In the genomic region with DNA sequence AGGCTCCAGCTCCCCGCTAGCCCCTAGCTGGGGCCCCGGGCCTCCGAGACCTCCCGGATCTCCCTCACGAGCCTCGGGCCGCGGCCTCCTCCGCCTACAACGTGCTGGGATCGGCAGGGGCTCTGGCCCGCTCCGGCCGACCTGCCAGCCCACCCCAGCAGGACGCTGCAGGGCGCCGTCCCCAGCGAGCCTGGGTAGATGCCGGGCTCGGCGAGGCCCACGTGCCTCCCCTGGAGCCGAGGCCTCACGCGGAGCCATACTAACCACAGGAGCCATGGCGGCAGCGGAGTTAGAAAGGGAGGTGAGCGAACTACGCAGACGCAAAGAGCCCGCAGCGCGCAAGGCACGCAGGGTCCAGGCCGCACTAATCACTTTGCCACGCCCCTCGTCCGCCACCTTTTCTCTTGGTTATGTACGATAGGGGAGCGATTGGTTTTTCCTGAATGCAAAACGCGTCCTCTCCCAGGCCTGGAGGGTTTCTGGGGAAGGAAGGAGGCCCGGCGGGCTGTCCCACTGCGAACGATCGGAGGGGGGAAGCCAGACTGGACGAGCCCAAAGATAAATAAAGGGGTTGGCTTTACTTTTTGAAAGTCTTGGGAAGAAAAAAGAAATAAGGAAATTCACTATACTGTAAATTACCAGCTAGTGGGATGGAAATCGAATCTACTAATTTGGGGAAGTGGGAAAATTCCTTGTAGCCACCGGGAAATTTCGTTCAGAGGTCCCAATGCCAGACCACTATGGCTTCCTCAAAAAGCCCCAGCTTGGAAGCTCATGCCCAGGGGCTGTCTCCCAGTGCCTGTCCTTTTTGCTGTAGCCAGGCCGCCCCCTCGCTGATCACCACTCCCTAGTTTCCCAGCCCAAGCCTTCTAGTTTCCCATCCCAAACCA, we compare ENCODE assay signal across 8 cellular contexts. TPM values are rescaled to one million over a fixed set of nuclear protein-coding genes. Genes with fewer than 3 reads are reported as not detected.
DNase-seq lines count a peak whose midpoint lies in the region; ATAC-seq, FAIRE-seq and TF ChIP-seq lines count a peak whose summit lies in the region.

A gene (minus strand): TSS at position 298 of the 890 bp plus-strand sequence. CDS start 22 bp downstream, at position 276.

- POLR2A ChIA-PET in H1 (lab: Charles Lee; ENCODE audit: partially characterized antibody): interaction anchor here (0.7 to 4.9 kb wide), 15 partner anchors 8 to 402 kb away, joined by 3 to 65 read pairs (median 5); a partner anchor contains a TSS

- H3K4me1 Mint-ChIP-seq in activated CD8-positive, alpha-beta memory T cell treated with anti-CD3 and anti-CD28 coated beads, Interleukin-2, amount 10 ng/mL, durations not matched to agents 7 days and 5 days: peaks cover 38% of the 10 kb centered on the region
- peaks cover 27% of the 10 kb centered on the region for H3K4me1 Mint-ChIP-seq in memory B cell

- peak; percentile 44 to 89 for TF ChIP-seq POLR2A in H1 (IDR thresholded peaks at IDR 0.05; ENCODE audit: control extremely low read depth in 1 of 2, low read depth in 2 of 2, low read length in 2 of 2)

- TF ChIP-seq EP300 in H1 (IDR thresholded peaks at IDR 0.05; ENCODE audit: borderline replicate concordance in 1 of 2, low read depth in 2 of 2, low read length in 2 of 2): peak in 1 of 2 experiments; percentile 99; a peak in 2 of 3 replicates

- H3K23ac ChIP-seq in H1 (ENCODE audit: insufficient read length): no peak within 1 kb of the TSS

- 2% methylated on average over 53 of the region's 53 CpGs; no CpG with 5 or more reads in 1 of the 2 experiments for WGBS in H1 (ENCODE audit: extremely low coverage in 1 of 2, insufficient coverage in 1 of 2, insufficient read length in 1 of 2, insufficient replicate concordance in 2 of 2, low coverage in 1 of 2, low lambda C conversion rate in 2 of 2, missing lambda C conversion rate in 1 of 2), 2 experiments

- H3K14ac ChIP-seq in H1 (ENCODE audit: insufficient read length): no peak within 1 kb of the TSS

- H3K23me2 ChIP-seq in H1 (ENCODE audit: low read depth, low read length): peaks cover 10% of the 10 kb centered on the region

- peaks cover 29 to 53% of the 10 kb centered on the region in 2 experiments for H3K79me2 ChIP-seq in H1 (ENCODE audit: control insufficient read depth in 1 of 2, insufficient read depth in 2 of 2, low read length in 2 of 2)

- peak within 1 kb of the TSS; percentile 99 for H3K4ac ChIP-seq in H1 (replicated peaks; ENCODE audit: insufficient read length, low read depth, low read length)

- H2BK5ac ChIP-seq in H1 (ENCODE audit: low read depth, low read length): peak within 1 kb of the TSS; percentile 91

- H3K9me3 ChIP-seq in NT2/D1 (ENCODE audit: insufficient read depth, low read length) (no peaks in the 10 kb centered on the region), H1 (ENCODE audit: insufficient read depth in 2 of 2, low read depth in 1 of 2, low read length in 1 of 2) (no peaks in the 10 kb centered on the region)

- H3K9ac ChIP-seq in NT2/D1 (ENCODE audit: insufficient read length, low read depth) (peak within 1 kb of the TSS; percentile 89), H1 (replicated peaks in 1 of 4; ENCODE audit: extremely low read depth in 1 of 4, low read depth in 3 of 4, low read length in 3 of 4) (peak within 1 kb of the TSS; percentile 94 to 99 (median 96))

- H3K27ac Mint-ChIP-seq in activated CD8-positive, alpha-beta memory T cell treated with anti-CD3 and anti-CD28 coated beads, Interleukin-2, amount 10 ng/mL, durations not matched to agents 7 days and 5 days: peak within 1 kb of the TSS; percentile 80
- H3K27ac Mint-ChIP-seq in memory B cell: peak within 1 kb of the TSS; percentile 95

- H3K36me3 ChIP-seq in NT2/D1 (ENCODE audit: insufficient read depth, insufficient read length, low read length): peaks cover 20% of the 10 kb centered on the region
- peaks cover 7 to 35% (median 23%) of the 10 kb centered on the region in 4 experiments for H3K36me3 ChIP-seq in H1 (ENCODE audit: control insufficient read depth in 2 of 4, insufficient read depth in 4 of 4, low read length in 3 of 4)

- no peaks in the 10 kb centered on the region for H3K27me3 Mint-ChIP-seq in activated CD8-positive, alpha-beta memory T cell treated with anti-CD3 and anti-CD28 coated beads, Interleukin-2, amount 10 ng/mL, durations not matched to agents 7 days and 5 days
- H3K27me3 Mint-ChIP-seq in memory B cell: peaks cover 1% of the 10 kb centered on the region

- peak within 1 kb of the TSS; percentile 83 for H2AFZ ChIP-seq in H1 (ENCODE audit: low read length)

- ATAC-seq in GM21381 (IDR thresholded peaks at IDR 0.05; ENCODE audit: unreplicated experiment): peak; percentile 96
- ATAC-seq in activated CD8-positive, alpha-beta memory T cell treated with anti-CD3 and anti-CD28 coated beads, Interleukin-2, amount 10 ng/mL, durations not matched to agents 7 days and 5 days: peak; percentile 97
- peak; percentile 95 for ATAC-seq in memory B cell (ENCODE audit: low read depth)

- peak within 1 kb of the TSS; percentile 64 for H2BK12ac ChIP-seq in H1 (ENCODE audit: low read depth, low read length)

- H2BK120ac ChIP-seq in H1 (replicated peaks; ENCODE audit: low read depth, low read length): peak within 1 kb of the TSS; percentile 91

- H4K20me1 ChIP-seq in H1 (replicated peaks in 1 of 2; ENCODE audit: control insufficient read depth in 1 of 2, insufficient read depth in 2 of 2, low read length in 2 of 2): peaks cover 5 to 7% of the 10 kb centered on the region in 2 experiments

- no peaks in the 10 kb centered on the region for H3K4me1 ChIP-seq in NT2/D1 (ENCODE audit: insufficient read depth, insufficient read length)
- peaks cover 6 to 13% (median 8%) of the 10 kb centered on the region in 4 experiments; a peak in 6 of 7 replicates for H3K4me1 ChIP-seq in H1 (replicated peaks in 1 of 4; ENCODE audit: control insufficient read depth in 3 of 4, insufficient read depth in 4 of 4, low read length in 3 of 4)

- no peak; a peak in 1 of 4 replicates for TF ChIP-seq CTCF in H1 (IDR thresholded peaks at IDR 0.05; ENCODE audit: control extremely low read depth in 1 of 3, insufficient read depth in 1 of 3, low read depth in 1 of 3, low read length in 3 of 3)

- H3K56ac ChIP-seq in H1 (replicated peaks; ENCODE audit: insufficient read length, low read depth, low read length): peak within 1 kb of the TSS; percentile 87

- peak within 1 kb of the TSS; percentile 97; the same call in 1 of the 2 replicates for H4K8ac ChIP-seq in H1 (ENCODE audit: extremely low read depth, insufficient read depth, low read length)

- H3K4me3 Mint-ChIP-seq in activated CD8-positive, alpha-beta memory T cell treated with anti-CD3 and anti-CD28 coated beads, Interleukin-2, amount 10 ng/mL, durations not matched to agents 7 days and 5 days: peak within 1 kb of the TSS; percentile 90
- peak within 1 kb of the TSS; percentile 95 for H3K4me3 Mint-ChIP-seq in memory B cell

- peak; percentile 90 for FAIRE-seq in H1 (lab: Jason Lieb, UNC)

- peak within 1 kb of the TSS; percentile 32; the same call in 1 of the 2 replicates for H2AK5ac ChIP-seq in H1 (ENCODE audit: low read depth, low read length)

- H2BK20ac ChIP-seq in H1 (ENCODE audit: low read length): no peak within 1 kb of the TSS

- TF ChIP-seq RAD21 in H1 (IDR thresholded peaks at IDR 0.05 in 1 of 2, conservative IDR thresholded peaks at IDR 0.05 in 1 of 2; ENCODE audit: low read depth in 2 of 2, low read length in 2 of 2): no peak

- peak within 1 kb of the TSS; percentile 88 for H2BK15ac ChIP-seq in H1 (ENCODE audit: low read length)

- peak within 1 kb of the TSS; percentile 95 for H3K27ac ChIP-seq in H1 (ENCODE audit: low read depth, low read length)

- peak; percentile 99 for DNase-seq in COR-L47 (lab: John Stamatoyannopoulos, UW)
- DNase-seq in HUDEP-2 (lab: John Stamatoyannopoulos, UW; ENCODE audit: unreplicated experiment in 76 of 76): peak in 75 of 76 experiments; percentile 47 to 98 (median 96)
- DNase-seq in NT2/D1 (ENCODE audit: low read depth, low spot score): peak; percentile 84
- peak; percentile 99 for DNase-seq in activated CD8-positive, alpha-beta memory T cell treated with anti-CD3 and anti-CD28 coated beads, Interleukin-2, amount 10 ng/mL, durations not matched to agents 7 days and 5 days
- DNase-seq in H1 (ENCODE audit: low read depth in 1 of 2, low spot score in 2 of 2): peak; percentile 94 to 96
- peak; percentile 84 to 92 for DNase-seq in memory B cell (ENCODE audit: low spot score in 2 of 2)
- DNase-seq in stimulated activated CD8-positive, alpha-beta memory T cell treated with anti-CD3 and anti-CD28 coated beads, Interleukin-12 subunit alpha, Interleukin-12 subunit beta, amount 100 ng/mL, for 24 hours (ENCODE audit: extremely low read depth): peak; percentile 93

- no peaks in the 10 kb centered on the region; the same call in 1 of the 2 replicates for H3K79me1 ChIP-seq in H1 (ENCODE audit: low read depth, low read length)

- no peaks in the 10 kb centered on the region for H3K9me3 Mint-ChIP-seq in activated CD8-positive, alpha-beta memory T cell treated with anti-CD3 and anti-CD28 coated beads, Interleukin-2, amount 10 ng/mL, durations not matched to agents 7 days and 5 days (ENCODE audit: low read depth)
- peaks cover 2% of the 10 kb centered on the region for H3K9me3 Mint-ChIP-seq in memory B cell

- H3K27me3 ChIP-seq in NT2/D1 (ENCODE audit: insufficient read depth, insufficient read length) (no peaks in the 10 kb centered on the region), H1 (replicated peaks in 1 of 4; ENCODE audit: control insufficient read depth in 3 of 4, extremely low read depth in 1 of 4, insufficient read depth in 3 of 4, low read length in 3 of 4) (no peaks in the 10 kb centered on the region)

- CTCF ChIA-PET in activated CD8-positive, alpha-beta memory T cell treated with anti-CD3 and anti-CD28 coated beads, Interleukin-2, amount 10 ng/mL, durations not matched to agents 7 days and 5 days (lab: Charles Lee): interaction anchor here (1.1 to 2.9 kb wide), 5 partner anchors 10 to 239 kb away, joined by 3 to 12 read pairs (median 4); no protein-coding TSS in a partner anchor
- CTCF ChIA-PET in H1 (lab: Charles Lee; ENCODE audit: partially characterized antibody): interaction anchor here (0.5 to 17.1 kb wide), 6 partner anchors 8 to 556 kb away, joined by 3 to 353 read pairs (median 6); a partner anchor contains a TSS

- peak within 1 kb of the TSS; percentile 98 for H3K18ac ChIP-seq in H1 (ENCODE audit: extremely low read depth, low read length)

- peak within 1 kb of the TSS; percentile 99 for H4K91ac ChIP-seq in H1 (replicated peaks; ENCODE audit: insufficient read length, low read length)

- peak within 1 kb of the TSS; percentile 94 for H4K5ac ChIP-seq in H1 (ENCODE audit: insufficient read length, low read depth, low read length)

- H3K4me3 ChIP-seq in NT2/D1 (ENCODE audit: insufficient read length, low read depth) (peak within 1 kb of the TSS; percentile 68), H1 (ENCODE audit: extremely low read depth in 1 of 4, insufficient read depth in 2 of 4, low read depth in 3 of 4, low read length in 4 of 4) (peak within 1 kb of the TSS; percentile 69 to 98 (median 86))

- peak within 1 kb of the TSS; percentile 82 to 97 for H3K4me2 ChIP-seq in H1 (ENCODE audit: insufficient read depth in 1 of 2, low read depth in 2 of 2, low read length in 2 of 2)

- peaks cover 24% of the 10 kb centered on the region for H3K36me3 Mint-ChIP-seq in activated CD8-positive, alpha-beta memory T cell treated with anti-CD3 and anti-CD28 coated beads, Interleukin-2, amount 10 ng/mL, durations not matched to agents 7 days and 5 days
- peaks cover 17% of the 10 kb centered on the region for H3K36me3 Mint-ChIP-seq in memory B cell

RNA-seq across cellular contexts. Expression of the gene that starts here (rescaled TPM):
- total RNA-seq in activated CD8-positive, alpha-beta memory T cell treated with anti-CD3 and anti-CD28 coated beads, Interleukin-2, amount 10 ng/mL, durations not matched to agents 7 days and 5 days: 100 to 1,000 TPM; 229 to 287 TPM
- 521 and 545 TPM in 2 replicates for total RNA-seq in H1 (2021; fragmentation: NEBNext Ultra II Directional; extraction: Animal tissue kit (Norgen Biotek cat#: 25700))
- polyA plus RNA-seq in H1 (2011; rRNA removed): 66.8 and 133 TPM in 2 replicates
- polyA plus RNA-seq in H1 (2011; cell fraction: cytosol; rRNA removed): 234 TPM
- 28.4 TPM for polyA plus RNA-seq in H1 (2011; cell fraction: nucleus; rRNA removed)
- polyA plus RNA-seq in H1 (2012, experiment 1 of 2): 870 to 2,565 TPM (median 1,339 TPM) in 4 replicates
- polyA plus RNA-seq in H1 (2012, experiment 2 of 2): 330 TPM
- 1,194 TPM for polyA plus RNA-seq in H1 (2013, experiment 1 of 2)
- polyA plus RNA-seq in H1 (2013, experiment 2 of 2): 1,207 TPM
- polyA minus RNA-seq in H1 (2011; rRNA and poly(A)+ RNA removed): 27.6 and 29.8 TPM in 2 replicates
- 49.7 TPM for polyA minus RNA-seq in H1 (2011; cell fraction: cytosol; rRNA and poly(A)+ RNA removed)
- 47.9 TPM for polyA minus RNA-seq in H1 (2011; cell fraction: nucleus; rRNA and poly(A)+ RNA removed)

Comparison
In these comparisons a context has a peak if more than half of its experiments do, and no peak if none do; other contexts are left out.
1. Peak in every context shown above with its lines: DNase-seq, ATAC-seq, H3K4me3 ChIP-seq and H3K27ac ChIP-seq.